15 cellular contexts compared by ENCODE assay signal in the genomic region with DNA sequence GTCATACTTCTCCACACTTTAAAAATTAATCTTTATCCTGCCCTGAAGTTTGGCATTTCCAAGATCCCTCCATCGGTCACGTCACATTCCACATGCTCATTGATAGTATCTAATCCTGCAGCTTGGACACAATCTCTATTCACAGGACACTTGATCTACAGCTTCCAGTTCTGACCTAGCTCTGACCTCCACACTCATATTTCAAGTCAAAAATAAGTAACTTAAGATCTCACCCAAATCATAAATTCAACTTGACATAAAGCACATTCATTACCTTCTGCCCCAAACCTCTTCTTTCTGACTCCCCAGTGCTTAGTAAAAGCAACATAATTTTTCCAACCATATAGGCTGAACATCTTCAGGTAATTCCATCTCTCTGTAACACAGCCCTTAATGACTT.
A peak's percentile ranks its signal among the peaks of the same experiment; 100 is the strongest.
DNase-seq lines count a peak whose midpoint lies in the region; ATAC-seq and TF ChIP-seq lines count a peak whose summit lies in the region.
"Had no signal": no experiment of that assay in that cellular context is flagged by ENCODE, and none has a peak within 500 bp of the region (broad histone marks: within the 10 kb centered on the region; RNA-seq: fewer than 3 reads in every experiment).

No MANE protein-coding gene starts in this region.

- peaks cover 65% of the 10 kb centered on the region for H3K4me1 Mint-ChIP-seq in nephron
- H3K4me1 Mint-ChIP-seq in stimulated activated naive CD8-positive, alpha-beta T cell treated with anti-CD3 and anti-CD28 coated beads, Interleukin-15, amount 100 ng/mL, for 72 hours: no peaks in the 10 kb centered on the region
- H3K4me1 Mint-ChIP-seq: CD4-positive, CD25-positive, alpha-beta regulatory T cell had no signal

- H3K4me2 ChIP-seq in Karpas-422 (ENCODE audit: low read depth, low read length, poor library complexity, severe bottlenecking): no peak overlapping the region

- H3K9me2 ChIP-seq in Karpas-422 (replicated peaks; ENCODE audit: insufficient read depth, low read length): no peaks in the 10 kb centered on the region

- no peak overlapping the region for H3K4me3 Mint-ChIP-seq in nephron
- no peak overlapping the region for H3K4me3 Mint-ChIP-seq in stimulated activated naive CD8-positive, alpha-beta T cell treated with anti-CD3 and anti-CD28 coated beads, Interleukin-15, amount 100 ng/mL, for 72 hours
- H3K4me3 Mint-ChIP-seq: CD4-positive, CD25-positive, alpha-beta regulatory T cell; HFFc6 had no signal

- no peak overlapping the region for H3K27ac ChIP-seq in Karpas-422 (ENCODE audit: low read length)
- H3K27ac ChIP-seq: GM23248 had no signal

- H3K4me3 ChIP-seq in Karpas-422 (ENCODE audit: low read length): no peak overlapping the region
- H3K4me3 ChIP-seq: GM23248, HAP-1 had no signal

- no peaks in the 10 kb centered on the region for H3K4me1 ChIP-seq in Karpas-422 (ENCODE audit: low read length)
- H3K4me1 ChIP-seq: BE2C, Caco-2 had no signal

- no peaks in the 10 kb centered on the region for H3K36me3 ChIP-seq in Karpas-422 (ENCODE audit: insufficient read depth, low read length)
- H3K36me3 ChIP-seq: BE2C, HAP-1 had no signal

- H3K9ac ChIP-seq in Karpas-422 (ENCODE audit: low read length): no peak overlapping the region
- H3K9ac ChIP-seq: GM23248 had no signal

- ATAC-seq in SK-N-SH treated with all-trans-retinoic acid at 6 μM for 48 hours (no peak), HG03045 (IDR thresholded peaks at IDR 0.05; ENCODE audit: unreplicated experiment) (no peak)
- no peak for ATAC-seq in stimulated activated naive CD8-positive, alpha-beta T cell treated with anti-CD3 and anti-CD28 coated beads, Interleukin-15, amount 100 ng/mL, for 72 hours

- H3K27ac Mint-ChIP-seq in nephron: peak overlapping the region; percentile 4 to 51 (median 21)
- no peak overlapping the region for H3K27ac Mint-ChIP-seq in stimulated activated naive CD8-positive, alpha-beta T cell treated with anti-CD3 and anti-CD28 coated beads, Interleukin-15, amount 100 ng/mL, for 72 hours
- H3K27ac Mint-ChIP-seq: CD4-positive, CD25-positive, alpha-beta regulatory T cell; HFFc6 had no signal

- no peak for TF ChIP-seq CTCF in nephron (IDR thresholded peaks at IDR 0.05; ENCODE audit: unreplicated experiment in 3 of 3)

- no peaks in the 10 kb centered on the region for H4K20me1 ChIP-seq in Karpas-422 (ENCODE audit: insufficient read depth, low read depth, low read length)

- no peaks in the 10 kb centered on the region for H3K27me3 ChIP-seq in Karpas-422 (ENCODE audit: low read length)
- H3K27me3 ChIP-seq: BE2C had no signal

- H3K79me2 ChIP-seq in Karpas-422 (ENCODE audit: low read length): no peaks in the 10 kb centered on the region

- 0 out of 2 replicates have a peak overlapping the region, but pooled peaks have one; percentile 23 for H2AFZ ChIP-seq in Karpas-422 (ENCODE audit: low read length)
- H2AFZ ChIP-seq: GM23248 had no signal

- no peaks in the 10 kb centered on the region for H3K36me3 Mint-ChIP-seq in nephron (ENCODE audit: low read depth)
- H3K36me3 Mint-ChIP-seq: CD4-positive, CD25-positive, alpha-beta regulatory T cell had no signal

- H3K27me3 Mint-ChIP-seq in nephron (ENCODE audit: low read depth): no peaks in the 10 kb centered on the region
- H3K27me3 Mint-ChIP-seq in stimulated activated naive CD8-positive, alpha-beta T cell treated with anti-CD3 and anti-CD28 coated beads, Interleukin-15, amount 100 ng/mL, for 72 hours: no peaks in the 10 kb centered on the region
- H3K27me3 Mint-ChIP-seq: CD4-positive, CD25-positive, alpha-beta regulatory T cell had no signal

- H3K9me3 Mint-ChIP-seq in nephron: no peaks in the 10 kb centered on the region
- H3K9me3 Mint-ChIP-seq in stimulated activated naive CD8-positive, alpha-beta T cell treated with anti-CD3 and anti-CD28 coated beads, Interleukin-15, amount 100 ng/mL, for 72 hours: no peaks in the 10 kb centered on the region
- H3K9me3 Mint-ChIP-seq: HFFc6 had no signal

- H3K9me3 ChIP-seq in Karpas-422 (ENCODE audit: low read length): no peaks in the 10 kb centered on the region
- H3K9me3 ChIP-seq: BE2C, Caco-2, HAP-1 had no signal

- no peak for DNase-seq in Karpas-422
- no peak for DNase-seq in NCI-H446 treated with DMSO at 0.1 percent for 48 hours (lab: John Stamatoyannopoulos, UW)
- DNase-seq in globus pallidus (ENCODE audit: low spot score): no peak
- no peak for DNase-seq in stimulated activated naive CD8-positive, alpha-beta T cell treated with anti-CD3 and anti-CD28 coated beads, Interleukin-15, amount 100 ng/mL, for 72 hours
- DNase-seq: ACHN; BE2C; Caco-2; CD4-positive, CD25-positive, alpha-beta regulatory T cell; GM23248; HFFc6; KBM-7 had no signal

TF ChIP-seq in SK-N-SH treated with all-trans-retinoic acid at 6 μM for 48 hours, 23 proteins besides CTCF, POLR2A, EP300 and RAD21:
- TF ChIP-seq, protein P1, sequence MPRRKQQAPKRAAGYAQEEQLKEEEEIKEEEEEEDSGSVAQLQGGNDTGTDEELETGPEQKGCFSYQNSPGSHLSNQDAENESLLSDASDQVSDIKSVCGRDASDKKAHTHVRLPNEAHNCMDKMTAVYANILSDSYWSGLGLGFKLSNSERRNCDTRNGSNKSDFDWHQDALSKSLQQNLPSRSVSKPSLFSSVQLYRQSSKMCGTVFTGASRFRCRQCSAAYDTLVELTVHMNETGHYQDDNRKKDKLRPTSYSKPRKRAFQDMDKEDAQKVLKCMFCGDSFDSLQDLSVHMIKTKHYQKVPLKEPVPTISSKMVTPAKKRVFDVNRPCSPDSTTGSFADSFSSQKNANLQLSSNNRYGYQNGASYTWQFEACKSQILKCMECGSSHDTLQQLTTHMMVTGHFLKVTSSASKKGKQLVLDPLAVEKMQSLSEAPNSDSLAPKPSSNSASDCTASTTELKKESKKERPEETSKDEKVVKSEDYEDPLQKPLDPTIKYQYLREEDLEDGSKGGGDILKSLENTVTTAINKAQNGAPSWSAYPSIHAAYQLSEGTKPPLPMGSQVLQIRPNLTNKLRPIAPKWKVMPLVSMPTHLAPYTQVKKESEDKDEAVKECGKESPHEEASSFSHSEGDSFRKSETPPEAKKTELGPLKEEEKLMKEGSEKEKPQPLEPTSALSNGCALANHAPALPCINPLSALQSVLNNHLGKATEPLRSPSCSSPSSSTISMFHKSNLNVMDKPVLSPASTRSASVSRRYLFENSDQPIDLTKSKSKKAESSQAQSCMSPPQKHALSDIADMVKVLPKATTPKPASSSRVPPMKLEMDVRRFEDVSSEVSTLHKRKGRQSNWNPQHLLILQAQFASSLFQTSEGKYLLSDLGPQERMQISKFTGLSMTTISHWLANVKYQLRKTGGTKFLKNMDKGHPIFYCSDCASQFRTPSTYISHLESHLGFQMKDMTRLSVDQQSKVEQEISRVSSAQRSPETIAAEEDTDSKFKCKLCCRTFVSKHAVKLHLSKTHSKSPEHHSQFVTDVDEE (CRISPR knock-in tag; IDR thresholded peaks at IDR 0.05): no peak
- TF ChIP-seq ZC3H10 (CRISPR knock-in tag; IDR thresholded peaks at IDR 0.05): 0 out of 2 replicates have a peak, but pooled peaks have one; percentile 9
- no peak for TF ChIP-seq ZNF8 (CRISPR knock-in tag; IDR thresholded peaks at IDR 0.05)
- no peak for TF ChIP-seq SNAI2 (CRISPR knock-in tag; IDR thresholded peaks at IDR 0.05)
- no peak for TF ChIP-seq ZNF70 (CRISPR knock-in tag; IDR thresholded peaks at IDR 0.05)
- TF ChIP-seq ISL1 (CRISPR knock-in tag; IDR thresholded peaks at IDR 0.05): no peak
- TF ChIP-seq OSR1 (CRISPR knock-in tag; IDR thresholded peaks at IDR 0.05): no peak
- no peak for TF ChIP-seq BACH2 (CRISPR knock-in tag; IDR thresholded peaks at IDR 0.05; ENCODE audit: borderline replicate concordance)
- no peak for TF ChIP-seq TCF4 (CRISPR knock-in tag; IDR thresholded peaks at IDR 0.05; ENCODE audit: borderline replicate concordance)

Comparison
In these comparisons a context has a peak if more than half of its experiments do, and no peak if none do; other contexts are left out.
1. H3K27ac Mint-ChIP-seq: peak in nephron (3 of 3); none in stimulated activated naive CD8-positive, alpha-beta T cell treated with anti-CD3 and anti-CD28 coated beads, Interleukin-15, amount 100 ng/mL, for 72 hours (0 of 2).